1 cellular context compared by ENCODE assay signal in the genomic region with DNA sequence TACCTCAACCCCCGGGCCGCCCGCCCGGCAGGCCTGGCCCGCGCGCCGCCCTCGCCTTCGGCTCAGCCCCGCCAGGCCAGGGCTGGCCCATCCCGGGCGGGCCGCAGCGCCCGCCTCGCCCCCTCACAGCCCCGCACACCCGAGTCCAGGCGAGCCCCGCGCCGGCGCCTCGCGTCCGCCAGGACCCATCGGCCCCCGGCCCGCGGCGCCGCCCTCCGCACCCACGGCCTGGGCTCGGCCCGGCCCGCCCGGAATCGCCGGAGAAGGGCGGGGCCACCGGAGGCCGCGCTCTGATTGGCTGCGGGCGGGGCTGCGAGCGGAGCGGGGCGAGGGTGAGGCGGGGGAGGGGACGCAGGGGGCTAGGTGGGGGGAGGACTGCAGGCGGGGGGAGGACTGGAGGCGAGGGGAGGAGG.
TF ChIP-seq lines count a peak whose summit lies in the region.

No MANE protein-coding gene starts in this region.

TF ChIP-seq in GM23338, 12 proteins besides CTCF, POLR2A, EP300 and RAD21 (continued from another document):
- peak; percentile 45; the same call in 1 of the 2 replicates for TF ChIP-seq POLR2AphosphoS5 (IDR thresholded peaks at IDR 0.05; ENCODE audit: low read depth)
- no peak for TF ChIP-seq EZH2phosphoT487 (IDR thresholded peaks at IDR 0.05; ENCODE audit: unreplicated experiment)
